ENCODE assay signal across 1 cellular context in the genomic region with DNA sequence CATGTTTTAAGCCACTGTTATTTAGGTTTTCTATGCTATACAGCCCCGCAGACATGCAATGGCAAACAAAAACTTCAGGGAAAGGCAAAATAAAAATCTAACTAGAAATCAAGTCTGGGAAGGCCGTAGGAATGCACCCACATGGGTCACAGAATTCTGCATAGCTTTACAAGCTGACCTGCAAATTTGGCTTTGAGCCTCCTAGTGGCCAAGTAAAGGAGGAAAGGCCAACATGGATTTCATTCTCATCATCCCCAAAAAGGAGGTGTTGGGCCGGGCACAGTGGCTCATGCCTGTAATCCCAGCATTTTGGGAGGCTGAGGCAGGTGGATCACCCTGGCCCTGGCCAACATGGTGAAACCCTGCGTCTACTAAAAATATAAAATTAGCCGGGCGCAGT.
TF ChIP-seq lines count a peak whose summit lies in the region.

No MANE protein-coding gene starts in this region.

TF ChIP-seq in HepG2, 621 proteins besides CTCF, POLR2A, EP300 and RAD21:
- TF ChIP-seq NONO (IDR thresholded peaks at IDR 0.05) (no peak), NONO (CRISPR knock-in tag; conservative IDR thresholded peaks at IDR 0.05) (no peak), TARDBP (CRISPR knock-in tag; IDR thresholded peaks at IDR 0.05) (no peak), CHCHD3 (CRISPR knock-in tag; IDR thresholded peaks at IDR 0.05) (no peak), GATA4 (IDR thresholded peaks at IDR 0.05; ENCODE audit: borderline replicate concordance, low read depth) (no peak), RFX5 (IDR thresholded peaks at IDR 0.05; ENCODE audit: low read depth, low read length) (no peak), ZMYM4 (CRISPR knock-in tag; IDR thresholded peaks at IDR 0.05) (no peak)
- TF ChIP-seq, protein P1, sequence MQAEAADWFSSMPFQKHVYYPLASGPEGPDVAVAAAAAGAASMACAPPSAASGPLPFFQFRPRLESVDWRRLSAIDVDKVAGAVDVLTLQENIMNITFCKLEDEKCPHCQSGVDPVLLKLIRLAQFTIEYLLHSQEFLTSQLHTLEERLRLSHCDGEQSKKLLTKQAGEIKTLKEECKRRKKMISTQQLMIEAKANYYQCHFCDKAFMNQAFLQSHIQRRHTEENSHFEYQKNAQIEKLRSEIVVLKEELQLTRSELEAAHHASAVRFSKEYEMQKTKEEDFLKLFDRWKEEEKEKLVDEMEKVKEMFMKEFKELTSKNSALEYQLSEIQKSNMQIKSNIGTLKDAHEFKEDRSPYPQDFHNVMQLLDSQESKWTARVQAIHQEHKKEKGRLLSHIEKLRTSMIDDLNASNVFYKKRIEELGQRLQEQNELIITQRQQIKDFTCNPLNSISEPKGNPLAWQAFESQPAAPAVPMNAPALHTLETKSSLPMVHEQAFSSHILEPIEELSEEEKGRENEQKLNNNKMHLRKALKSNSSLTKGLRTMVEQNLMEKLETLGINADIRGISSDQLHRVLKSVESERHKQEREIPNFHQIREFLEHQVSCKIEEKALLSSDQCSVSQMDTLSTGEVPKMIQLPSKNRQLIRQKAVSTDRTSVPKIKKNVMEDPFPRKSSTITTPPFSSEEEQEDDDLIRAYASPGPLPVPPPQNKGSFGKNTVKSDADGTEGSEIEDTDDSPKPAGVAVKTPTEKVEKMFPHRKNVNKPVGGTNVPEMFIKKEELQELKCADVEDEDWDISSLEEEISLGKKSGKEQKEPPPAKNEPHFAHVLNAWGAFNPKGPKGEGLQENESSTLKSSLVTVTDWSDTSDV (CRISPR knock-in tag; IDR thresholded peaks at IDR 0.05), result no peak
- TF ChIP-seq, protein P2, sequence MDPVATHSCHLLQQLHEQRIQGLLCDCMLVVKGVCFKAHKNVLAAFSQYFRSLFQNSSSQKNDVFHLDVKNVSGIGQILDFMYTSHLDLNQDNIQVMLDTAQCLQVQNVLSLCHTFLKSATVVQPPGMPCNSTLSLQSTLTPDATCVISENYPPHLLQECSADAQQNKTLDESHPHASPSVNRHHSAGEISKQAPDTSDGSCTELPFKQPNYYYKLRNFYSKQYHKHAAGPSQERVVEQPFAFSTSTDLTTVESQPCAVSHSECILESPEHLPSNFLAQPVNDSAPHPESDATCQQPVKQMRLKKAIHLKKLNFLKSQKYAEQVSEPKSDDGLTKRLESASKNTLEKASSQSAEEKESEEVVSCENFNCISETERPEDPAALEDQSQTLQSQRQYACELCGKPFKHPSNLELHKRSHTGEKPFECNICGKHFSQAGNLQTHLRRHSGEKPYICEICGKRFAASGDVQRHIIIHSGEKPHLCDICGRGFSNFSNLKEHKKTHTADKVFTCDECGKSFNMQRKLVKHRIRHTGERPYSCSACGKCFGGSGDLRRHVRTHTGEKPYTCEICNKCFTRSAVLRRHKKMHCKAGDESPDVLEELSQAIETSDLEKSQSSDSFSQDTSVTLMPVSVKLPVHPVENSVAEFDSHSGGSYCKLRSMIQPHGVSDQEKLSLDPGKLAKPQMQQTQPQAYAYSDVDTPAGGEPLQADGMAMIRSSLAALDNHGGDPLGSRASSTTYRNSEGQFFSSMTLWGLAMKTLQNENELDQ (CRISPR knock-in tag; IDR thresholded peaks at IDR 0.05; ENCODE audit: borderline replicate concordance), result no peak
